8 cellular contexts compared by ENCODE assay signal in the genomic region with DNA sequence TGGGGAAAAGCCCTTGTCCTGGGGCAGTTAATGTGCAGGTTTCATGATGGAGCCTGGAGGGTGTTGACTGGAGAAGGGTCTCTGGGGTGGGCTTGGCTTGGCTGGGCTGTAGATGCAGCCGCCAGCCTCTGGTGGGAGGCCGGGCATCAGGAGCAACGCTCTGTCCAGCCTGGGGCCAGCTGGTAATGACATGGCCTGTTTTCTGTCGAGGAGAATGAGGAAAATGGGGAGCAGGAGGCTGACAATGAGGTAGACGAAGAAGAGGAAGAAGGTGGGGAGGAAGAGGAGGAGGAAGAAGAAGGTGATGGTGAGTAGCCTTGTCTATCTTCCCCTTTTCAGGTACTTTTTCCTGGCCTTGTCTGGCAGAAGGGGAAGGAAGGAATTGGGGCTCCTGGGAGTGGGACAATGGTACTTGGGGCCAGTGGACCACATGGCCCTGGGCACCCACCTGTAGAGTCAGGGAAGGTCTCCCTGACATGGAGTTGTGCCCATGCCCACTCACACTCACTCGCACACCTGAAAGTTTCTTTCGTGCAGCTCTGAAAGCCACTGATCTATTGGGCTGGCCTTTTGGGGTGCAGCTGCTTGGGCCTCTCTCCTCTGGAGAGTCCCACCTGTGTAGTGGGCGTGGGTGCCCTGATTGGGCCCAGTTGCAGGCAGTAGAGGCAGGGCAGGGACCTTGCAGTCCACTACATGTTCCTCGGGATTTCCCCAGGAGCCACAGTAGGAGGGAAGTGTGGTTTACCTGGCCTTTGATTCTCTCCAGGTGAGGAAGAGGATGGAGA. TPM values are rescaled to one million over a fixed set of nuclear protein-coding genes. Genes with fewer than 3 reads are reported as not detected.
A peak's percentile ranks its signal among the peaks of the same experiment; 100 is the strongest.
DNase-seq lines count a peak whose midpoint lies in the region; ATAC-seq and TF ChIP-seq lines count a peak whose summit lies in the region.

No MANE protein-coding gene starts in this region.

- in situ Hi-C loops in astrocyte of the spinal cord (cut with HindIII; ENCODE audit: low sequenced_read_pairs), result no loop called here
- in situ Hi-C loops in transverse colon (cut with MboI; ENCODE audit: low pct_ligation_motif_present in 1 of 4, low pct_unique_long_range_greater_than_20kb in 1 of 4, low sequenced_read_pairs in 3 of 4), result loop anchor here in 2 of 4 donors (5.0 to 25.0 kb wide), 3 partner anchors 35 to 200 kb away; no protein-coding TSS in a partner anchor

- H3K27ac ChIP-seq in lower lobe of right lung, result peak overlapping the region; percentile 100
- H3K27ac ChIP-seq in transverse colon, result peak overlapping the region; percentile 97 to 100 (median 100)

- peak overlapping the region; percentile 93 to 95 for H3K4me3 Mint-ChIP-seq in activated T-cell treated with anti-CD3 and anti-CD28 coated beads, Interleukin-2, amount 50 U/mL, for 72 hours

- peak overlapping the region; percentile 98 for H3K27ac Mint-ChIP-seq in activated T-cell treated with anti-CD3 and anti-CD28 coated beads, Interleukin-2, amount 50 U/mL, for 72 hours

- H3K4me1 ChIP-seq in lower lobe of right lung (peaks cover 32% of the 10 kb centered on the region), transverse colon (peaks cover 20 to 37% (median 27%) of the 10 kb centered on the region in 4 donors)

- H3K9me3 Mint-ChIP-seq in activated T-cell treated with anti-CD3 and anti-CD28 coated beads, Interleukin-2, amount 50 U/mL, for 72 hours, result no peaks in the 10 kb centered on the region

- no peaks in the 10 kb centered on the region for H3K27me3 Mint-ChIP-seq in activated T-cell treated with anti-CD3 and anti-CD28 coated beads, Interleukin-2, amount 50 U/mL, for 72 hours (ENCODE audit: low read depth)

- H3K4me3 ChIP-seq in astrocyte of the spinal cord (ENCODE audit: low read depth, low read length) (peak overlapping the region; percentile 65), lower lobe of right lung (peak overlapping the region; percentile 99), transverse colon (peak overlapping the region in 3 of 4 donors; percentile 77 to 98 (median 98))

- H3K36me3 Mint-ChIP-seq in activated T-cell treated with anti-CD3 and anti-CD28 coated beads, Interleukin-2, amount 50 U/mL, for 72 hours (ENCODE audit: insufficient read depth in 2 of 2), result peaks cover 15 to 34% of the 10 kb centered on the region in 2 donors

- H3K36me3 ChIP-seq in lower lobe of right lung (peaks cover 32% of the 10 kb centered on the region), transverse colon (peaks cover 0 to 8% (median 0%) of the 10 kb centered on the region in 4 donors)

- TF ChIP-seq POLR2A in transverse colon (IDR thresholded peaks at IDR 0.05), result no peak

- peaks cover 47% of the 10 kb centered on the region for H3K4me1 Mint-ChIP-seq in activated T-cell treated with anti-CD3 and anti-CD28 coated beads, Interleukin-2, amount 50 U/mL, for 72 hours (ENCODE audit: low read depth)

- TF ChIP-seq CTCF in astrocyte of the spinal cord (IDR thresholded peaks at IDR 0.05; ENCODE audit: low read depth, low read length) (no peak), lower lobe of right lung (IDR thresholded peaks at IDR 0.05) (no peak), transverse colon (IDR thresholded peaks at IDR 0.05) (no peak)

- H3K9me3 ChIP-seq in lower lobe of right lung, result no peaks in the 10 kb centered on the region
- no peaks in the 10 kb centered on the region for H3K9me3 ChIP-seq in transverse colon

- no peak for TF ChIP-seq EP300 in transverse colon (IDR thresholded peaks at IDR 0.05; ENCODE audit: low read depth)

- DNase-seq in activated T-cell treated with anti-CD3 and anti-CD28 coated beads, Interleukin-2, amount 50 U/mL, for 72 hours, result peak; percentile 25 to 47
- no peak for DNase-seq in activated T-cell treated with anti-CD3 and anti-CD28 coated beads for 4 hours
- no peak for DNase-seq in astrocyte of the spinal cord (ENCODE audit: low read depth, low spot score)
- DNase-seq in lower lobe of right lung, result peak; percentile 42
- DNase-seq in transverse colon, result peak; percentile 28
- DNase-seq in epidermal melanocyte (ENCODE audit: insufficient read length, low spot score), result no peak
- DNase-seq in SKM-1 treated with dmso at 0.1 percent for 144 hours (lab: John Stamatoyannopoulos, UW; ENCODE audit: unreplicated experiment), result no peak

- intact Hi-C loops in lower lobe of right lung (cut with DNase I) (no loop called here), transverse colon (cut with DNase I; ENCODE audit: low total_unique reads) (loop anchor here (2.0 to 10.0 kb wide), 3 partner anchors 99 to 490 kb away; no protein-coding TSS in a partner anchor)

- ATAC-seq in activated T-cell treated with anti-CD3 and anti-CD28 coated beads, Interleukin-2, amount 50 U/mL, for 72 hours (replicated peaks in 1 of 2), result no peak
- ATAC-seq in lower lobe of right lung (no peak), HG02870 (IDR thresholded peaks at IDR 0.05; ENCODE audit: unreplicated experiment) (no peak)

- no peaks in the 10 kb centered on the region for H3K27me3 ChIP-seq in lower lobe of right lung (ENCODE audit: low read depth)
- no peaks in the 10 kb centered on the region for H3K27me3 ChIP-seq in transverse colon

- WGBS in transverse colon (ENCODE audit: low coverage in 1 of 2), 2 donors, result 9 to 26% methylated on average over 4 to 9 of the region's 9 CpGs

RNA-seq across cellular contexts. Expression of gene PTMA, which starts 3.5 kb away (rescaled TPM):
- total RNA-seq in activated T-cell treated with anti-CD3 and anti-CD28 coated beads, Interleukin-2, amount 50 U/mL, for 72 hours, result 1,000 to 10,000 TPM; 1,057 to 1,154 TPM
- 729 TPM for total RNA-seq in lower lobe of right lung
- 1,000 to 10,000 TPM in 1 of 4 donors, 100 to 1,000 TPM in 3; 478 to 1,487 (median 685) TPM for total RNA-seq in transverse colon

Comparison
In these comparisons a context has a peak if more than half of its experiments do, and no peak if none do; other contexts are left out.
1. DNase-seq: peak in activated T-cell treated with anti-CD3 and anti-CD28 coated beads, Interleukin-2, amount 50 U/mL, for 72 hours (2 of 2), lower lobe of right lung (single experiment) and transverse colon (single experiment); none in activated T-cell treated with anti-CD3 and anti-CD28 coated beads for 4 hours (single experiment), astrocyte of the spinal cord (single experiment), epidermal melanocyte (single experiment) and SKM-1 treated with dmso at 0.1 percent for 144 hours (single experiment).
2. Peak in every context shown above with its lines, with median percentiles within 50 percentile points of each other: H3K4me3 ChIP-seq.